9 cellular contexts compared by ENCODE assay signal in genomic region chr6:163707385-163708355, GRCh38.
DNase-seq lines count a peak whose midpoint lies in the region; ATAC-seq and TF ChIP-seq lines count a peak whose summit lies in the region.
"Had no signal": no experiment of that assay in that cellular context is flagged by ENCODE, and none has a peak within 500 bp of the region (broad histone marks: within the 10 kb centered on the region; RNA-seq: fewer than 3 reads in every experiment).

No MANE protein-coding gene starts in this region.

- TF ChIP-seq CTCF in LNCaP clone FGC (IDR thresholded peaks at IDR 0.05; ENCODE audit: control insufficient read depth, extremely low read depth, insufficient read depth) (0 out of 2 replicates have a peak, but pooled peaks have one; percentile 8), psoas muscle (IDR thresholded peaks at IDR 0.05) (no peak), ovary (IDR thresholded peaks at IDR 0.05) (no peak)

- TF ChIP-seq POLR2A in ovary (IDR thresholded peaks at IDR 0.05), result no peak

- H3K4me1 ChIP-seq in psoas muscle, result peaks cover 62% of the 10 kb centered on the region
- H3K4me1 ChIP-seq in ovary (ENCODE audit: insufficient read depth), result peaks cover 2% of the 10 kb centered on the region

- H3K4me3 ChIP-seq in H7 (ENCODE audit: insufficient read depth, low read depth, low read length), result no peak overlapping the region
- H3K4me3 ChIP-seq in LNCaP clone FGC (ENCODE audit: low read depth, low read length), result no peak overlapping the region
- no peak overlapping the region for H3K4me3 ChIP-seq in psoas muscle
- H3K4me3 ChIP-seq in ovary, result no peak overlapping the region

- TF ChIP-seq EP300 in ovary (IDR thresholded peaks at IDR 0.05), result no peak

- H3K27ac ChIP-seq in psoas muscle (peak overlapping the region; percentile 28), ovary (no peak overlapping the region)
- H3K27ac ChIP-seq: 22Rv1 had no signal

- H3K36me3 ChIP-seq in H7 (replicated peaks; ENCODE audit: control insufficient read depth, insufficient read depth, low read length) (no peaks in the 10 kb centered on the region), psoas muscle (ENCODE audit: insufficient read depth in 1 of 2, low read depth in 1 of 2) (no peaks in the 10 kb centered on the region), ovary (no peaks in the 10 kb centered on the region)

- no peaks in the 10 kb centered on the region for H3K27me3 ChIP-seq in H7 (ENCODE audit: control insufficient read depth, insufficient read depth, low read length)
- no peaks in the 10 kb centered on the region for H3K27me3 ChIP-seq in psoas muscle (ENCODE audit: insufficient read depth in 3 of 3, low read length in 2 of 3)
- no peaks in the 10 kb centered on the region for H3K27me3 ChIP-seq in ovary

- DNase-seq in DMS 273 (lab: John Stamatoyannopoulos, UW; ENCODE audit: unreplicated experiment) (peak; percentile 16), DMS 273 treated with DMSO at 0.1 percent for 48 hours (lab: John Stamatoyannopoulos, UW) (no peak), H7 (peak; percentile 9), LNCaP clone FGC (ENCODE audit: low read depth) (peak; percentile 11), psoas muscle (no peak), NCI-H2227 (lab: John Stamatoyannopoulos, UW; ENCODE audit: unreplicated experiment) (no peak), ovary (no peak), NCI-H1417 (lab: John Stamatoyannopoulos, UW) (no peak)

- no peak for ATAC-seq in psoas muscle

- no peaks in the 10 kb centered on the region for H3K9me3 ChIP-seq in psoas muscle
- no peaks in the 10 kb centered on the region for H3K9me3 ChIP-seq in ovary

- intact Hi-C loops in psoas muscle (cut with DNase I), result loop anchor here (5.0 to 10.0 kb wide), 3 partner anchors 120 to 283 kb away; no protein-coding TSS in a partner anchor
- intact Hi-C loops in ovary (cut with DNase I), result no loop called here

- 43 to 57% (median 44%) methylated on average over 18 of the region's 18 CpGs for WGBS in psoas muscle, 3 donors
- 42 to 52% (median 45%) methylated on average over 18 of the region's 18 CpGs for WGBS in ovary, 3 donors

Comparison
In these comparisons a context has a peak if more than half of its experiments do, and no peak if none do; other contexts are left out.
1. DNase-seq: peak in DMS 273 (single experiment), H7 (single experiment) and LNCaP clone FGC (single experiment); none in DMS 273 treated with DMSO at 0.1 percent for 48 hours (single experiment), psoas muscle (0 of 2), NCI-H2227 (single experiment), ovary (0 of 5) and NCI-H1417 (0 of 3).
2. intact Hi-C loops: an anchor here in psoas muscle (5.0 to 10.0 kb wide); none called in ovary.